ENCODE assay signal across 8 cellular contexts in genomic region chr19:34677386-34678084, GRCh38. TPM values are rescaled to one million over a fixed set of nuclear protein-coding genes. Genes with fewer than 3 reads are reported as not detected.
DNase-seq lines count a peak whose midpoint lies in the region; ATAC-seq and TF ChIP-seq lines count a peak whose summit lies in the region.

TSS of gene ZNF302 (plus strand) at chr19:34677678. CDS start at chr19:34678805, 1,127 bp downstream.

- H2BK20ac ChIP-seq in H9 (ENCODE audit: low read depth, low read length, poor library complexity, severe bottlenecking): no peak within 1 kb of the TSS

- H4K91ac ChIP-seq in H9 (ENCODE audit: insufficient read length, low read depth, low read length) (no peak within 1 kb of the TSS), neuronal stem cell (ENCODE audit: low read depth, low read length, poor library complexity) (no peak within 1 kb of the TSS)

- H3K23ac ChIP-seq in H9 (ENCODE audit: insufficient read length, low read depth, low read length) (no peak within 1 kb of the TSS), neuronal stem cell (ENCODE audit: low read depth, low read length, poor library complexity) (peak within 1 kb of the TSS; percentile 70)

- H3K9me3 ChIP-seq in ES-I3 (ENCODE audit: control insufficient read depth, insufficient read depth, low read length): peaks cover 6% of the 10 kb centered on the region
- H3K9me3 ChIP-seq in H9 (ENCODE audit: control insufficient read depth, low read depth, low read length): no peaks in the 10 kb centered on the region
- no peaks in the 10 kb centered on the region for H3K9me3 ChIP-seq in MM.1S (replicated peaks; ENCODE audit: insufficient read depth, low read length)
- H3K9me3 ChIP-seq in SJSA1 (replicated peaks): no peaks in the 10 kb centered on the region
- H3K9me3 ChIP-seq in neuronal stem cell (replicated peaks in 1 of 2; ENCODE audit: control insufficient read depth in 2 of 2, insufficient read depth in 1 of 2, low read depth in 1 of 2, low read length in 2 of 2): peaks cover 11 to 43% of the 10 kb centered on the region in 2 donors

- peaks cover 18% of the 10 kb centered on the region for H3K23me2 ChIP-seq in H9 (ENCODE audit: insufficient read length, low read depth, low read length, poor library complexity, severe bottlenecking)

- H2BK12ac ChIP-seq in H9 (ENCODE audit: insufficient read length, low read depth, low read length) (no peak within 1 kb of the TSS), neuronal stem cell (ENCODE audit: low read length) (no peak within 1 kb of the TSS)

- DNase-seq in H9 (peak; percentile 98), MM.1S (peak; percentile 98), SJSA1 (ENCODE audit: low read depth in 1 of 2, low spot score in 2 of 2) (peak; percentile 97), foreskin keratinocyte (peak; percentile 89 to 96), neuronal stem cell (ENCODE audit: low spot score) (peak; percentile 94)
- peak; percentile 80 to 92 (median 88) for DNase-seq in activated naive CD4-positive, alpha-beta T cell (lab: John Stamatoyannopoulos, UW)

- H3K27ac Mint-ChIP-seq in H9: peak within 1 kb of the TSS; percentile 93 to 99 (median 99)

- H3K9ac ChIP-seq in ES-I3 (ENCODE audit: low read depth, low read length) (peak within 1 kb of the TSS; percentile 81), H9 (ENCODE audit: extremely low read depth, insufficient read length, low read length) (peak within 1 kb of the TSS; percentile 90), MM.1S (ENCODE audit: low read length) (peak within 1 kb of the TSS; percentile 84), neuronal stem cell (ENCODE audit: low read depth, low read length, poor library complexity) (peak within 1 kb of the TSS; percentile 96)

- H3K4me3 Mint-ChIP-seq in H9: peak within 1 kb of the TSS; percentile 88 to 92

- H3K36me3 ChIP-seq in ES-I3 (ENCODE audit: insufficient read depth, low read length): peaks cover 19% of the 10 kb centered on the region
- no peaks in the 10 kb centered on the region for H3K36me3 ChIP-seq in MM.1S (replicated peaks; ENCODE audit: insufficient read depth, low read length)
- H3K36me3 ChIP-seq in SJSA1: peaks cover 40% of the 10 kb centered on the region
- peaks cover 15 to 42% of the 10 kb centered on the region in 2 donors for H3K36me3 ChIP-seq in neuronal stem cell (replicated peaks in 1 of 2; ENCODE audit: control insufficient read depth in 2 of 2, insufficient read depth in 2 of 2, low read length in 2 of 2)

- no peak within 1 kb of the TSS for H3T11ph ChIP-seq in H9 (ENCODE audit: low read length)

- H3K27me3 Mint-ChIP-seq in H9 (ENCODE audit: low read depth): peaks cover 25% of the 10 kb centered on the region

- peak within 1 kb of the TSS; percentile 60 for H2BK5ac ChIP-seq in H9 (ENCODE audit: insufficient read length, low read length)
- H2BK5ac ChIP-seq in neuronal stem cell (ENCODE audit: low read length): peak within 1 kb of the TSS; percentile 69

- no peaks in the 10 kb centered on the region for H3K4me1 ChIP-seq in ES-I3 (ENCODE audit: insufficient read depth, low read length)
- H3K4me1 ChIP-seq in H9 (ENCODE audit: insufficient read depth, low read length): peaks cover 4% of the 10 kb centered on the region; the same call in 1 of the 2 replicates
- H3K4me1 ChIP-seq in MM.1S (ENCODE audit: low read length): no peaks in the 10 kb centered on the region
- peaks cover 15% of the 10 kb centered on the region for H3K4me1 ChIP-seq in SJSA1 (replicated peaks)
- H3K4me1 ChIP-seq in foreskin keratinocyte: peaks cover 4% of the 10 kb centered on the region
- peaks cover 2 to 6% of the 10 kb centered on the region in 2 donors for H3K4me1 ChIP-seq in neuronal stem cell (ENCODE audit: control insufficient read depth in 2 of 2, insufficient read depth in 1 of 2, low read depth in 1 of 2, low read length in 2 of 2)

- H3F3A ChIP-seq in MM.1S (ENCODE audit: insufficient read depth, low read length): no peaks in the 10 kb centered on the region

- H4K8ac ChIP-seq in H9 (replicated peaks; ENCODE audit: insufficient read length, low read depth, low read length) (no peak within 1 kb of the TSS), neuronal stem cell (ENCODE audit: low read depth, low read length) (peak within 1 kb of the TSS; percentile 88)

- H2AFZ ChIP-seq in H9 (ENCODE audit: low read length): peak within 1 kb of the TSS; percentile 74
- H2AFZ ChIP-seq in MM.1S (ENCODE audit: low read length): peak within 1 kb of the TSS; percentile 97
- peak within 1 kb of the TSS; percentile 92 for H2AFZ ChIP-seq in neuronal stem cell (ENCODE audit: low read length)

- WGBS in H9 (ENCODE audit: extremely low coverage, insufficient read length, low lambda C conversion rate): no CpG with 5 or more reads among the region's 74 CpGs
- WGBS in neuronal stem cell (ENCODE audit: extremely low coverage in 2 of 2, insufficient read length in 2 of 2, insufficient replicate concordance in 1 of 2), 2 donors: no CpG with 5 or more reads among the region's 74 CpGs

- peaks cover 36 to 43% (median 38%) of the 10 kb centered on the region in 3 experiments for H3K36me3 Mint-ChIP-seq in H9 (ENCODE audit: insufficient read depth in 1 of 3, low read depth in 3 of 3)

- peak; percentile 94 for ATAC-seq in foreskin keratinocyte

- TF ChIP-seq CTCF in H9 (conservative IDR thresholded peaks at IDR 0.05) (no peak), MM.1S (IDR thresholded peaks at IDR 0.05; ENCODE audit: low read length) (no peak), foreskin keratinocyte (conservative IDR thresholded peaks at IDR 0.05) (no peak), subcutaneous adipose tissue (IDR thresholded peaks at IDR 0.05; ENCODE audit: low read depth) (no peak)

- H3K27ac ChIP-seq in H9 (ENCODE audit: insufficient read length, low read depth, low read length): peak within 1 kb of the TSS; percentile 32
- peak within 1 kb of the TSS; percentile 83 for H3K27ac ChIP-seq in MM.1S (ENCODE audit: low read length)
- H3K27ac ChIP-seq in SJSA1: peak within 1 kb of the TSS; percentile 94
- H3K27ac ChIP-seq in foreskin keratinocyte: peak within 1 kb of the TSS; percentile 71
- H3K27ac ChIP-seq in neuronal stem cell (replicated peaks; ENCODE audit: low read length): peak within 1 kb of the TSS; percentile 76

- no peak within 1 kb of the TSS for H4K5ac ChIP-seq in H9 (ENCODE audit: insufficient read length, low read depth, low read length)

- H2BK120ac ChIP-seq in H9 (ENCODE audit: low read depth, low read length, poor library complexity, severe bottlenecking) (no peak within 1 kb of the TSS), neuronal stem cell (ENCODE audit: low read depth, low read length) (no peak within 1 kb of the TSS)

- peaks cover 11 to 12% of the 10 kb centered on the region in 2 experiments for H3K4me1 Mint-ChIP-seq in H9

- H2BK15ac ChIP-seq in H9 (ENCODE audit: low read depth, low read length): no peak within 1 kb of the TSS
- no peak within 1 kb of the TSS for H2BK15ac ChIP-seq in neuronal stem cell (ENCODE audit: low read length)

- H3K27me3 ChIP-seq in H9 (ENCODE audit: insufficient read depth, low read length): no peaks in the 10 kb centered on the region
- H3K27me3 ChIP-seq in MM.1S (replicated peaks; ENCODE audit: insufficient read depth, low read length): no peaks in the 10 kb centered on the region
- H3K27me3 ChIP-seq in SJSA1 (replicated peaks): no peaks in the 10 kb centered on the region
- H3K27me3 ChIP-seq in foreskin keratinocyte: no peaks in the 10 kb centered on the region
- H3K27me3 ChIP-seq in neuronal stem cell (ENCODE audit: control insufficient read depth in 3 of 3, insufficient read depth in 3 of 3, low read depth in 1 of 3, low read length in 3 of 3): no peaks in the 10 kb centered on the region

- H2AK5ac ChIP-seq in H9 (ENCODE audit: insufficient read length, low read length) (no peak within 1 kb of the TSS), neuronal stem cell (ENCODE audit: low read depth, low read length) (no peak within 1 kb of the TSS)

- H3K56ac ChIP-seq in H9 (ENCODE audit: insufficient read length, low read depth, low read length): no peak within 1 kb of the TSS

- H3K79me1 ChIP-seq in H9 (ENCODE audit: insufficient read depth, low read depth, low read length, poor library complexity, severe bottlenecking): no peaks in the 10 kb centered on the region
- H3K79me1 ChIP-seq in neuronal stem cell (ENCODE audit: low read depth, low read length): no peaks in the 10 kb centered on the region

- no peaks in the 10 kb centered on the region for H3K79me2 ChIP-seq in H9 (ENCODE audit: insufficient read depth, low read length)
- H3K79me2 ChIP-seq in MM.1S (ENCODE audit: low read length): no peaks in the 10 kb centered on the region

- H3K4me3 ChIP-seq in MM.1S (ENCODE audit: low read length): peak within 1 kb of the TSS; percentile 91
- H3K4me3 ChIP-seq in SJSA1: peak within 1 kb of the TSS; percentile 70
- peak within 1 kb of the TSS; percentile 69 to 96 for H3K4me3 ChIP-seq in neuronal stem cell (ENCODE audit: low read length in 2 of 2)

- H4K20me1 ChIP-seq in H9 (ENCODE audit: control insufficient read depth, insufficient read depth, insufficient read length) (no peaks in the 10 kb centered on the region), MM.1S (ENCODE audit: insufficient read depth, low read length) (no peaks in the 10 kb centered on the region)

- H3K9me3 Mint-ChIP-seq in H9: peaks cover 29 to 37% of the 10 kb centered on the region in 2 experiments

- no peaks in the 10 kb centered on the region for H3K9me2 ChIP-seq in MM.1S (replicated peaks; ENCODE audit: insufficient read depth, low read length)

- H3K18ac ChIP-seq in H9 (ENCODE audit: insufficient read length, low read depth, low read length): peak within 1 kb of the TSS; percentile 92
- H3K18ac ChIP-seq in neuronal stem cell (ENCODE audit: low read length): peak within 1 kb of the TSS; percentile 83

- peak within 1 kb of the TSS; percentile 86 for H3K4me2 ChIP-seq in H9 (ENCODE audit: insufficient read depth, insufficient read length, low read length)
- peak within 1 kb of the TSS; percentile 90 for H3K4me2 ChIP-seq in MM.1S (ENCODE audit: low read depth, low read length)
- peak within 1 kb of the TSS; percentile 55 for H3K4me2 ChIP-seq in neuronal stem cell (ENCODE audit: insufficient read depth, low read length, poor library complexity, severe bottlenecking)

- peak within 1 kb of the TSS; percentile 96 for H3K14ac ChIP-seq in H9 (ENCODE audit: insufficient read depth, low read length)
- H3K14ac ChIP-seq in neuronal stem cell (ENCODE audit: low read length): peak within 1 kb of the TSS; percentile 94

- H3K4ac ChIP-seq in H9 (ENCODE audit: low read depth, low read length): no peak within 1 kb of the TSS
- H3K4ac ChIP-seq in neuronal stem cell (ENCODE audit: low read length): no peak within 1 kb of the TSS

RNA-seq across cellular contexts. Expression of gene ZNF302, which starts in this region (rescaled TPM):
- total RNA-seq in H9 (2021) (22.4 and 23.3 TPM in 2 replicates), foreskin keratinocyte (8.5 TPM in 2 replicates), subcutaneous adipose tissue (10 to 100 TPM; 25.7 to 34.1 (median 27.7) TPM)
- 19.5 and 19.7 TPM in 2 replicates for total RNA-seq in SJSA1 (2014; rRNA removed; shearing (Covaris generic))
- polyA plus RNA-seq in foreskin keratinocyte: 3.6 and 4.0 TPM in 2 replicates
- polyA plus RNA-seq in neuronal stem cell (2013, experiment 1 of 2): 27.5 TPM
- 28.6 TPM for polyA plus RNA-seq in neuronal stem cell (2013, experiment 2 of 2)

Comparison
In these comparisons a context has a peak if more than half of its experiments do, and no peak if none do; other contexts are left out.
1. Peak in every context shown above with its lines: DNase-seq, ATAC-seq, H3K4me3 ChIP-seq and H3K27ac ChIP-seq.
2. H3K27ac ChIP-seq: peak in every context shown above with its lines; median percentile 94 in SJSA1; 83 in MM.1S; 76 in neuronal stem cell; 71 in foreskin keratinocyte; 32 in H9.